ENCODE assay signal across 8 cellular contexts in the genomic region with DNA sequence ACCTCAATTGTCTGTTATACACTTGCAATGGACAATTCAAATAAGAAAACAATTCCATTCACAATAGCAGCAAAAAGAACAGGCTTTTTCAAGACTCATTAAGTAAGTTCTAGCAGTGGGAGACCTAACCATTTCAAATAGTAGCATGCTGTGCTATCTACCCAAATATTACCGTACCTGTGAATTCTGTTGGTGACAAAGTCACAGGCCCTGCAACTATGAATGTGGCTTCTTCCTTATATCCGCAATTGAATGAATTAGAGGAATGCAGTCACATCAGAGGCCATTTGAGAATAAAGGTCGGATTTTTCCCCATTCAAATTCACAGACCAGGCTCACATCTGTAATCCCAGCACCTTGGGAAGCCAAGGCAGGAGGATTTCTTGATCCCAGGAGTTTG. TPM values are rescaled to one million over a fixed set of nuclear protein-coding genes. Genes with fewer than 3 reads are reported as not detected.
DNase-seq lines count a peak whose midpoint lies in the region; ATAC-seq, FAIRE-seq and TF ChIP-seq lines count a peak whose summit lies in the region.

No MANE protein-coding gene starts in this region.

- 38% methylated on average over 3 of the region's 3 CpGs for WGBS in suprapubic skin

- peaks cover 27% of the 10 kb centered on the region for H3K4me1 Mint-ChIP-seq in activated CD8-positive, alpha-beta memory T cell treated with anti-CD3 and anti-CD28 coated beads, Interleukin-2, amount 10 ng/mL, durations not matched to agents 7 days and 5 days

- H3K27ac Mint-ChIP-seq in activated CD8-positive, alpha-beta memory T cell treated with anti-CD3 and anti-CD28 coated beads, Interleukin-2, amount 10 ng/mL, durations not matched to agents 7 days and 5 days: no peak overlapping the region

- POLR2A ChIA-PET in RWPE1 (lab: Yijun Ruan, JAX; ENCODE audit: low non-redundant PET): no interaction called here

- H3K27me3 Mint-ChIP-seq in activated CD8-positive, alpha-beta memory T cell treated with anti-CD3 and anti-CD28 coated beads, Interleukin-2, amount 10 ng/mL, durations not matched to agents 7 days and 5 days: peaks cover 17% of the 10 kb centered on the region

- no peaks in the 10 kb centered on the region for H3K9me3 Mint-ChIP-seq in activated CD8-positive, alpha-beta memory T cell treated with anti-CD3 and anti-CD28 coated beads, Interleukin-2, amount 10 ng/mL, durations not matched to agents 7 days and 5 days (ENCODE audit: low read depth)

- peaks cover 25% of the 10 kb centered on the region for H3K4me1 ChIP-seq in suprapubic skin

- no peak for ATAC-seq in activated CD8-positive, alpha-beta memory T cell treated with anti-CD3 and anti-CD28 coated beads, Interleukin-2, amount 10 ng/mL, durations not matched to agents 7 days and 5 days
- ATAC-seq in HG03039 (IDR thresholded peaks at IDR 0.05; ENCODE audit: unreplicated experiment) (no peak), HG03439 (IDR thresholded peaks at IDR 0.05; ENCODE audit: unreplicated experiment) (no peak)

- FAIRE-seq in HTR-8/SVneo (lab: Jason Lieb, UNC): no peak

- peak overlapping the region; percentile 74 for H3K4me3 ChIP-seq in suprapubic skin

- H3K27me3 ChIP-seq in suprapubic skin: no peaks in the 10 kb centered on the region

- H3K27ac ChIP-seq in RWPE1 (peak overlapping the region; percentile 89), suprapubic skin (peak overlapping the region; percentile 86)

- TF ChIP-seq CTCF in RWPE1 (conservative IDR thresholded peaks at IDR 0.05; ENCODE audit: low read depth): no peak
- TF ChIP-seq CTCF in suprapubic skin (IDR thresholded peaks at IDR 0.05): no peak

- no peak for TF ChIP-seq POLR2A in suprapubic skin (IDR thresholded peaks at IDR 0.05)

- CTCF ChIA-PET in activated CD8-positive, alpha-beta memory T cell treated with anti-CD3 and anti-CD28 coated beads, Interleukin-2, amount 10 ng/mL, durations not matched to agents 7 days and 5 days (lab: Charles Lee): no interaction called here
- CTCF ChIA-PET in RWPE1 (lab: Yijun Ruan, JAX): no interaction called here

- DNase-seq in activated CD8-positive, alpha-beta memory T cell treated with anti-CD3 and anti-CD28 coated beads, Interleukin-2, amount 10 ng/mL, durations not matched to agents 7 days and 5 days: no peak
- no peak for DNase-seq in activated CD8-positive, alpha-beta memory T cell treated with anti-CD3 and anti-CD28 coated beads, Interleukin-2, amount 50 U/mL, for 48 hours
- DNase-seq in RWPE1 (ENCODE audit: low spot score) (no peak), globus pallidus (ENCODE audit: low spot score) (peak; percentile 69), suprapubic skin (ENCODE audit: low spot score in 2 of 2) (no peak), HTR-8/SVneo (ENCODE audit: insufficient read length, low spot score) (no peak)

- peaks cover 3% of the 10 kb centered on the region for H3K36me3 ChIP-seq in suprapubic skin

- H3K4me3 Mint-ChIP-seq in activated CD8-positive, alpha-beta memory T cell treated with anti-CD3 and anti-CD28 coated beads, Interleukin-2, amount 10 ng/mL, durations not matched to agents 7 days and 5 days: peak overlapping the region; percentile 16

- no peaks in the 10 kb centered on the region for H3K9me3 ChIP-seq in suprapubic skin

- H3K36me3 Mint-ChIP-seq in activated CD8-positive, alpha-beta memory T cell treated with anti-CD3 and anti-CD28 coated beads, Interleukin-2, amount 10 ng/mL, durations not matched to agents 7 days and 5 days: peaks cover 4% of the 10 kb centered on the region

- TF ChIP-seq EP300 in suprapubic skin (IDR thresholded peaks at IDR 0.05): no peak

RNA-seq across cellular contexts. Expression of a gene that starts 0.8 kb away (rescaled TPM):
- 1 to 10 TPM; 6.7 to 7.0 TPM for total RNA-seq in activated CD8-positive, alpha-beta memory T cell treated with anti-CD3 and anti-CD28 coated beads, Interleukin-2, amount 10 ng/mL, durations not matched to agents 7 days and 5 days
- 10 to 100 TPM; 25.3 to 29.9 (median 27.7) TPM for total RNA-seq in suprapubic skin

RNA-seq across cellular contexts. Expression of a gene that starts 5.5 kb away (rescaled TPM):
- 1 to 10 TPM; 5.9 to 6.3 TPM for total RNA-seq in activated CD8-positive, alpha-beta memory T cell treated with anti-CD3 and anti-CD28 coated beads, Interleukin-2, amount 10 ng/mL, durations not matched to agents 7 days and 5 days
- total RNA-seq in suprapubic skin: 10 to 100 TPM in 3 of 4 donors, 1 to 10 TPM in 1; 9.1 to 23.4 (median 12.3) TPM

RNA-seq across cellular contexts. Expression of a gene that starts 14.4 kb away (rescaled TPM):
- 10 to 100 TPM; 46.6 to 50.4 TPM for total RNA-seq in activated CD8-positive, alpha-beta memory T cell treated with anti-CD3 and anti-CD28 coated beads, Interleukin-2, amount 10 ng/mL, durations not matched to agents 7 days and 5 days
- 10 to 100 TPM; 12.6 to 19.3 (median 15.5) TPM for total RNA-seq in suprapubic skin

RNA-seq across cellular contexts. Expression of a gene that starts 25.9 kb away (rescaled TPM):
- 10 to 100 TPM; 89.0 to 90.7 TPM for total RNA-seq in activated CD8-positive, alpha-beta memory T cell treated with anti-CD3 and anti-CD28 coated beads, Interleukin-2, amount 10 ng/mL, durations not matched to agents 7 days and 5 days
- total RNA-seq in suprapubic skin: 10 to 100 TPM; 40.9 to 66.7 (median 52.7) TPM

RNA-seq across cellular contexts. Expression of a gene that starts 29.2 kb away (rescaled TPM):
- total RNA-seq in activated CD8-positive, alpha-beta memory T cell treated with anti-CD3 and anti-CD28 coated beads, Interleukin-2, amount 10 ng/mL, durations not matched to agents 7 days and 5 days: 10 to 100 TPM; 25.9 to 32.1 TPM
- total RNA-seq in suprapubic skin: 10 to 100 TPM; 20.7 to 62.5 (median 29.1) TPM
